ENCODE assay signal across 1 cellular context in the genomic region with DNA sequence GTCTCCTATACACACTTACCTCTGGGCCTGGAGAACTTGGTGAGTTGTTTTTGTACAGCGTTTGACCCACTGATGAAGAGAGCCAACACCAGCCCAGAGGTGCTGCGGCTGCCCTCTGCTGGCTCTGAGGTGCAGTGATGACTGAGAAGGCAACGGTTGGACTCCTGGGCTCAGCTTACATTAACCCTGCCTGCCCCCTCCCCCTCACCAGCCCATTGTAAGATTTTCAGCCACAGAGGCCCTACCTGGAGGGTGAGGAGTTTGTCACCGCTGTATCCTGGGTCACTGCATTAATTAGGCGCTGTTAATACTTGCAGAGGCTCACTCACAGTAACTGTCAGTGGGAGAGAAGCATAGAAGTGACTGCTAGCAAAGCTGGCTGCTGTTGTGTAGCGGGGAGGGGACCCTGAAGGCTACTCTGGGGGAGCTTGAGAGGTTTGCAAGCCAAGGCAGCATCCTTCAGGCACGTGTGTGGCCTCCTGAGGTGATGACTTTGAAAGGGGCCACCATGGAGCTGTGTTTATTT.
TF ChIP-seq lines count a peak whose summit lies in the region.

No MANE protein-coding gene starts in this region.

TF ChIP-seq in IMR-90, 13 proteins besides CTCF, POLR2A, EP300 and RAD21:
- TF ChIP-seq MAZ (IDR thresholded peaks at IDR 0.05; ENCODE audit: borderline replicate concordance, low read depth, low read length) (0 out of 2 replicates have a peak, but pooled peaks have one; percentile 47), SMC3 (IDR thresholded peaks at IDR 0.05; ENCODE audit: low read depth, low read length) (peak; percentile 98)
- TF ChIP-seq, protein P1, sequence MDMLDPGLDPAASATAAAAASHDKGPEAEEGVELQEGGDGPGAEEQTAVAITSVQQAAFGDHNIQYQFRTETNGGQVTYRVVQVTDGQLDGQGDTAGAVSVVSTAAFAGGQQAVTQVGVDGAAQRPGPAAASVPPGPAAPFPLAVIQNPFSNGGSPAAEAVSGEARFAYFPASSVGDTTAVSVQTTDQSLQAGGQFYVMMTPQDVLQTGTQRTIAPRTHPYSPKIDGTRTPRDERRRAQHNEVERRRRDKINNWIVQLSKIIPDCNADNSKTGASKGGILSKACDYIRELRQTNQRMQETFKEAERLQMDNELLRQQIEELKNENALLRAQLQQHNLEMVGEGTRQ (IDR thresholded peaks at IDR 0.05; ENCODE audit: low read depth, low read length): no peak
